Comparison of ENCODE assay signal across 9 cellular contexts in genomic region chr20:6704132-6704861, GRCh38.
DNase-seq lines count a peak whose midpoint lies in the region; ATAC-seq and TF ChIP-seq lines count a peak whose summit lies in the region.
"Had no signal": no experiment of that assay in that cellular context is flagged by ENCODE, and none has a peak within 500 bp of the region (broad histone marks: within the 10 kb centered on the region; RNA-seq: fewer than 3 reads in every experiment).

No MANE protein-coding gene starts in this region.

- 12 to 15% methylated on average over 6 of the region's 6 CpGs for WGBS in body of pancreas, 2 donors

- H3K4me1 ChIP-seq in body of pancreas, result peaks cover 76% of the 10 kb centered on the region

- DNase-seq in body of pancreas (peak; percentile 63 to 82 (median 76)), kidney epithelial cell (ENCODE audit: low read depth) (peak; percentile 88), smooth muscle cell of the brain vasculature (ENCODE audit: low read depth, low spot score) (peak; percentile 52), DMS114 treated with DMSO at 0.1 percent for 48 hours (lab: John Stamatoyannopoulos, UW; ENCODE audit: unreplicated experiment) (no peak)
- DNase-seq: activated CD4-positive, alpha-beta memory T cell treated with anti-CD3 and anti-CD28 coated beads for 36 hours had no signal

- ATAC-seq in GM18511 (IDR thresholded peaks at IDR 0.05; ENCODE audit: unreplicated experiment), result peak; percentile 46
- ATAC-seq in body of pancreas, result peak; percentile 89
- ATAC-seq in GM21381 (IDR thresholded peaks at IDR 0.05; ENCODE audit: unreplicated experiment), result no peak
- no peak for ATAC-seq in GM18502 (IDR thresholded peaks at IDR 0.05; ENCODE audit: poor library complexity, unreplicated experiment)
- no peak for ATAC-seq in HG03039 (IDR thresholded peaks at IDR 0.05; ENCODE audit: unreplicated experiment)

- no peaks in the 10 kb centered on the region for H3K36me3 ChIP-seq in body of pancreas (replicated peaks in 1 of 2; ENCODE audit: insufficient read depth in 1 of 2, low read depth in 2 of 2)
- H3K36me3 ChIP-seq in kidney epithelial cell (ENCODE audit: control insufficient read depth, insufficient read depth, low read length), result no peaks in the 10 kb centered on the region

- peak overlapping the region; percentile 93 to 95 (median 93) for H3K27ac ChIP-seq in body of pancreas

- intact Hi-C loops in body of pancreas (cut with DNase I), result no loop called here

- H3K9me3 ChIP-seq in body of pancreas, result no peaks in the 10 kb centered on the region

- no peaks in the 10 kb centered on the region for H3K27me3 ChIP-seq in body of pancreas
- H3K27me3 ChIP-seq in kidney epithelial cell (ENCODE audit: control insufficient read depth, insufficient read depth, low read length), result no peaks in the 10 kb centered on the region

- H3K4me3 ChIP-seq in body of pancreas, result no peak overlapping the region
- H3K4me3 ChIP-seq in kidney epithelial cell (ENCODE audit: low read depth, low read length), result no peak overlapping the region

- peak in 2 of 7 experiments; percentile 10 to 20 for TF ChIP-seq CTCF in body of pancreas (IDR thresholded peaks at IDR 0.05)
- TF ChIP-seq CTCF in kidney epithelial cell (IDR thresholded peaks at IDR 0.05; ENCODE audit: insufficient read depth, low read length, poor library complexity, severe bottlenecking), result no peak

- peak; percentile 36 to 68 (median 63) for TF ChIP-seq POLR2A in body of pancreas (IDR thresholded peaks at IDR 0.05)

Comparison
In these comparisons a context has a peak if more than half of its experiments do, and no peak if none do; other contexts are left out.
1. ATAC-seq: peak in GM18511 (single experiment) and body of pancreas (single experiment); none in GM21381 (single experiment), GM18502 (single experiment) and HG03039 (single experiment).